In genomic region chr9:92954886-92955285, GRCh38 we compare ENCODE assay signal across 11 cellular contexts. TPM values are rescaled to one million over a fixed set of nuclear protein-coding genes. Genes with fewer than 3 reads are reported as not detected.
DNase-seq lines count a peak whose midpoint lies in the region; ATAC-seq and TF ChIP-seq lines count a peak whose summit lies in the region.
"Had no signal": no experiment of that assay in that cellular context is flagged by ENCODE, and none has a peak within 500 bp of the region (broad histone marks: within the 10 kb centered on the region; RNA-seq: fewer than 3 reads in every experiment).

No MANE protein-coding gene starts in this region.

- peaks cover 63% of the 10 kb centered on the region for H3K27me3 ChIP-seq in left ventricle myocardium inferior (ENCODE audit: low read depth)
- H3K27me3 ChIP-seq in upper lobe of right lung, result no peaks in the 10 kb centered on the region

- peak overlapping the region; percentile 96 for H3K27ac Mint-ChIP-seq in activated CD4-positive, alpha-beta memory T cell treated with anti-CD3 and anti-CD28 coated beads for 36 hours

- TF ChIP-seq CTCF in left ventricle myocardium inferior (IDR thresholded peaks at IDR 0.05; ENCODE audit: borderline replicate concordance) (no peak), upper lobe of right lung (IDR thresholded peaks at IDR 0.05) (no peak)

- H3K9me3 ChIP-seq in left ventricle myocardium inferior (replicated peaks) (no peaks in the 10 kb centered on the region), upper lobe of right lung (no peaks in the 10 kb centered on the region)

- no peak overlapping the region for H3K4me3 ChIP-seq in left ventricle myocardium inferior
- H3K4me3 ChIP-seq in upper lobe of right lung, result no peak overlapping the region

- H3K4me1 ChIP-seq in left ventricle myocardium inferior (peaks cover 18% of the 10 kb centered on the region), upper lobe of right lung (peaks cover 19% of the 10 kb centered on the region)

- H3K9me3 Mint-ChIP-seq in activated CD4-positive, alpha-beta memory T cell treated with anti-CD3 and anti-CD28 coated beads for 36 hours, result no peaks in the 10 kb centered on the region

- H3K4me1 Mint-ChIP-seq in activated CD4-positive, alpha-beta memory T cell treated with anti-CD3 and anti-CD28 coated beads for 36 hours (ENCODE audit: low read depth), result peaks cover 71% of the 10 kb centered on the region

- CTCF ChIA-PET in activated CD4-positive, alpha-beta memory T cell treated with anti-CD3 and anti-CD28 coated beads for 36 hours (lab: Charles Lee), result interaction anchor here (0.7 to 3.2 kb wide), 11 partner anchors 8 to 611 kb away, joined by 3 to 25 read pairs (median 4); partner anchors contain the start of gene CARD19

- POLR2A ChIA-PET in activated CD4-positive, alpha-beta memory T cell treated with anti-CD3 and anti-CD28 coated beads for 36 hours (lab: Charles Lee), result interaction anchor here (1.4 to 3.0 kb wide), 4 partner anchors 9 to 110 kb away, joined by 3 to 26 read pairs (median 10); no protein-coding TSS in a partner anchor

- no peak for DNase-seq in left ventricle myocardium inferior
- DNase-seq in Right ventricle myocardium superior, result no peak
- no peak for DNase-seq in activated CD4-positive, alpha-beta memory T cell treated with anti-CD3 and anti-CD28 coated beads for 36 hours
- peak; percentile 10 for DNase-seq in upper lobe of right lung
- DNase-seq in LoVo (ENCODE audit: low spot score), result no peak
- DNase-seq in activated gamma-delta T cell treated with Interleukin-2 at 50 U/mL for 16 hours, result no peak
- DNase-seq in midbrain (lab: John Stamatoyannopoulos, UW), result no peak
- DNase-seq: activated effector memory CD4-positive, alpha-beta T cell treated with Interleukin-2 at 50 U/mL for 16 hours; left colon had no signal

- ATAC-seq in Right ventricle myocardium superior (ENCODE audit: poor library complexity) (no peak), esophagus mucosa (peak; percentile 21), upper lobe of right lung (no peak)

- H3K36me3 Mint-ChIP-seq in activated CD4-positive, alpha-beta memory T cell treated with anti-CD3 and anti-CD28 coated beads for 36 hours, result no peaks in the 10 kb centered on the region

- H3K36me3 ChIP-seq in left ventricle myocardium inferior, result no peaks in the 10 kb centered on the region
- no peaks in the 10 kb centered on the region for H3K36me3 ChIP-seq in upper lobe of right lung

- H3K4me3 Mint-ChIP-seq in activated CD4-positive, alpha-beta memory T cell treated with anti-CD3 and anti-CD28 coated beads for 36 hours, result peak overlapping the region; percentile 64

- intact Hi-C loops in left ventricle myocardium inferior (cut with micrococcal nuclease) (no loop called here), Right ventricle myocardium superior (cut with DNase I) (no loop called here), upper lobe of right lung (cut with DNase I) (no loop called here)
- intact Hi-C loops in activated CD4-positive, alpha-beta memory T cell treated with anti-CD3 and anti-CD28 coated beads for 36 hours (cut with micrococcal nuclease), result loop anchor here (1.0 to 5.0 kb wide), 3 partner anchors 9 to 140 kb away; partner anchors contain the start of gene ZNF484

- H3K27ac ChIP-seq in left ventricle myocardium inferior (replicated peaks) (peak overlapping the region; percentile 71), upper lobe of right lung (peak overlapping the region; percentile 58)

- no peaks in the 10 kb centered on the region for H3K27me3 Mint-ChIP-seq in activated CD4-positive, alpha-beta memory T cell treated with anti-CD3 and anti-CD28 coated beads for 36 hours

RNA-seq across cellular contexts. Expression of gene FGD3, which starts 7.6 kb away (rescaled TPM):
- total RNA-seq in left ventricle myocardium inferior, result 1.8 TPM
- total RNA-seq in Right ventricle myocardium superior, result 2.7 TPM
- total RNA-seq in activated CD4-positive, alpha-beta memory T cell treated with anti-CD3 and anti-CD28 coated beads for 36 hours, result 10 to 100 TPM; 41.3 to 47.7 TPM
- 2.1 TPM for total RNA-seq in esophagus mucosa
- 21.6 TPM for total RNA-seq in upper lobe of right lung
- total RNA-seq: pulmonary artery endothelial cell had no signal
